In genomic region chr4:162157241-162157640, GRCh38 we compare ENCODE assay signal across 15 cellular contexts. TPM values are rescaled to one million over a fixed set of nuclear protein-coding genes. Genes with fewer than 3 reads are reported as not detected.
DNase-seq lines count a peak whose midpoint lies in the region; ATAC-seq and TF ChIP-seq lines count a peak whose summit lies in the region.
"Had no signal": no experiment of that assay in that cellular context is flagged by ENCODE, and none has a peak within 500 bp of the region (broad histone marks: within the 10 kb centered on the region; RNA-seq: fewer than 3 reads in every experiment).

No MANE protein-coding gene starts in this region.

- no TSS peak for BruUV-seq in Calu3 (replicated peaks; lab: Mats Ljungman, UMichigan)

- H3K36me3 Mint-ChIP-seq in Calu3 (ENCODE audit: insufficient read depth, unreplicated experiment): no peaks in the 10 kb centered on the region
- H3K36me3 Mint-ChIP-seq: CD4-positive, alpha-beta memory T cell had no signal

- peaks cover 10% of the 10 kb centered on the region for H3K4me1 ChIP-seq in endocrine pancreas (ENCODE audit: control insufficient read depth, insufficient read depth, low read length)
- H3K4me1 ChIP-seq: HAP-1 had no signal

- H3K27me3 ChIP-seq in endocrine pancreas (ENCODE audit: control insufficient read depth, insufficient read depth, low read length): no peaks in the 10 kb centered on the region

- intact Hi-C loops in Calu3 (cut with micrococcal nuclease; ENCODE audit: unreplicated experiment): no loop called here

- no peak for TF ChIP-seq CTCF in Calu3 (IDR thresholded peaks at IDR 0.05; ENCODE audit: unreplicated experiment)

- no peak overlapping the region for H3K9ac ChIP-seq in endocrine pancreas (ENCODE audit: control insufficient read depth, insufficient read depth, low read length)
- H3K9ac ChIP-seq: GM23248 had no signal

- H3K27ac Mint-ChIP-seq in Calu3 (ENCODE audit: unreplicated experiment): no peak overlapping the region
- H3K27ac Mint-ChIP-seq: CD4-positive, alpha-beta memory T cell; HFFc6 had no signal

- H3K27me3 Mint-ChIP-seq in Calu3 (ENCODE audit: unreplicated experiment): no peaks in the 10 kb centered on the region
- H3K27me3 Mint-ChIP-seq: CD4-positive, alpha-beta memory T cell had no signal

- no peak overlapping the region for H3K4me3 Mint-ChIP-seq in Calu3 (ENCODE audit: low read depth, unreplicated experiment)
- H3K4me3 Mint-ChIP-seq: CD4-positive, alpha-beta memory T cell; HFFc6 had no signal

- H3K9me3 Mint-ChIP-seq in Calu3 (ENCODE audit: low read depth, unreplicated experiment): no peaks in the 10 kb centered on the region

- DNase-seq in NCI-H69 (lab: John Stamatoyannopoulos, UW): peak; percentile 67
- no peak for DNase-seq in amniotic stem cell (lab: John Stamatoyannopoulos, UW)
- no peak for DNase-seq in Calu3
- DNase-seq: CD4-positive, alpha-beta memory T cell; COR-L47; DMS153; DND-41; GDM1; GM23248; HFFc6 had no signal

- peak overlapping the region; percentile 42 for H3K4me3 ChIP-seq in endocrine pancreas (ENCODE audit: control insufficient read depth, insufficient read depth, low read length)
- H3K4me3 ChIP-seq: GM12878, GM23248, HAP-1 had no signal

- no peaks in the 10 kb centered on the region for H3K9me3 ChIP-seq in endocrine pancreas (ENCODE audit: control insufficient read depth, low read length)
- H3K9me3 ChIP-seq: HAP-1 had no signal

- no peaks in the 10 kb centered on the region for H3K36me3 ChIP-seq in endocrine pancreas (ENCODE audit: control insufficient read depth, insufficient read depth, low read length)
- H3K36me3 ChIP-seq: HAP-1 had no signal

- CTCF ChIA-PET in Calu3 (lab: Charles Lee): no interaction called here

- no peak for ATAC-seq in SK-N-SH treated with all-trans-retinoic acid at 6 μM for 48 hours
- no peak for ATAC-seq in HG03196 (IDR thresholded peaks at IDR 0.05; ENCODE audit: unreplicated experiment)
- ATAC-seq: GM12878 had no signal

- H3K4me1 Mint-ChIP-seq in Calu3 (ENCODE audit: low read depth, unreplicated experiment): no peaks in the 10 kb centered on the region
- H3K4me1 Mint-ChIP-seq: CD4-positive, alpha-beta memory T cell had no signal

TF ChIP-seq in SK-N-SH treated with all-trans-retinoic acid at 6 μM for 48 hours, 23 proteins besides CTCF, POLR2A, EP300 and RAD21:
- TF ChIP-seq ZNF70 (CRISPR knock-in tag; IDR thresholded peaks at IDR 0.05) (peak; percentile 40; the same call in 1 of the 2 replicates), TSHZ2 (CRISPR knock-in tag; IDR thresholded peaks at IDR 0.05) (no peak), ZNF8 (CRISPR knock-in tag; IDR thresholded peaks at IDR 0.05) (no peak), BACH2 (CRISPR knock-in tag; IDR thresholded peaks at IDR 0.05; ENCODE audit: borderline replicate concordance) (no peak), TCF4 (CRISPR knock-in tag; IDR thresholded peaks at IDR 0.05; ENCODE audit: borderline replicate concordance) (no peak), OSR1 (CRISPR knock-in tag; IDR thresholded peaks at IDR 0.05) (no peak)

RNA-seq across cellular contexts. Expression of gene FSTL5, which starts 6.6 kb away (rescaled TPM):
- total RNA-seq in Calu3 (2022): not detected in 2 replicates
- total RNA-seq: CD4-positive, alpha-beta memory T cell; GM23248; HFFc6 had no signal
